ENCODE assay signal across 27 cellular contexts in genomic region chr3:24278526-24278925, GRCh38.
"Had no signal": no experiment of that assay in that cellular context is flagged by ENCODE, and none has a peak within 500 bp of the region (broad histone marks: within the 10 kb centered on the region; RNA-seq: fewer than 3 reads in every experiment).

No MANE protein-coding gene starts in this region.

- H3K9me3 ChIP-seq: left lung, lower lobe of right lung, pancreas, prostate gland, spleen, suprapubic skin, thoracic aorta, tibial artery, uterus had no signal

- H3K4me1 ChIP-seq: left lung, lower lobe of right lung, prostate gland, spleen, suprapubic skin, uterus had no signal

- H3K36me3 Mint-ChIP-seq: immature natural killer cell; naive thymus-derived CD8-positive, alpha-beta T cell; stimulated activated effector memory CD8-positive, alpha-beta T cell treated with anti-CD3 and anti-CD28 coated beads, Interleukin-12 subunit alpha, Interleukin-12 subunit beta, amount 100 ng/mL, for 72 hours had no signal

- H3K4me3 Mint-ChIP-seq: immature natural killer cell; naive thymus-derived CD8-positive, alpha-beta T cell; nephron; neural crest cell; stimulated activated effector memory CD8-positive, alpha-beta T cell treated with anti-CD3 and anti-CD28 coated beads, Interleukin-12 subunit alpha, Interleukin-12 subunit beta, amount 100 ng/mL, for 72 hours; stimulated activated naive CD8-positive, alpha-beta T cell treated with anti-CD3 and anti-CD28 coated beads, Interleukin-15, Interleukin-2, amounts not matched to agents 100 ng/mL and 50 ng/mL, for 24 hours had no signal

- H3K27ac Mint-ChIP-seq: immature natural killer cell; naive thymus-derived CD8-positive, alpha-beta T cell; nephron; stimulated activated effector memory CD8-positive, alpha-beta T cell treated with anti-CD3 and anti-CD28 coated beads, Interleukin-12 subunit alpha, Interleukin-12 subunit beta, amount 100 ng/mL, for 72 hours; stimulated activated naive CD8-positive, alpha-beta T cell treated with anti-CD3 and anti-CD28 coated beads, Interleukin-15, Interleukin-2, amounts not matched to agents 100 ng/mL and 50 ng/mL, for 24 hours had no signal

- H3K27me3 Mint-ChIP-seq: stimulated activated naive CD8-positive, alpha-beta T cell treated with anti-CD3 and anti-CD28 coated beads, Interleukin-15, Interleukin-2, amounts not matched to agents 100 ng/mL and 50 ng/mL, for 24 hours had no signal

- H3K9me3 Mint-ChIP-seq: nephron; neural crest cell; stimulated activated effector memory CD8-positive, alpha-beta T cell treated with anti-CD3 and anti-CD28 coated beads, Interleukin-12 subunit alpha, Interleukin-12 subunit beta, amount 100 ng/mL, for 72 hours; stimulated activated naive CD8-positive, alpha-beta T cell treated with anti-CD3 and anti-CD28 coated beads, Interleukin-15, Interleukin-2, amounts not matched to agents 100 ng/mL and 50 ng/mL, for 24 hours had no signal

- H3K27ac ChIP-seq: left lung, lower lobe of right lung, pancreas, prostate gland, spleen, suprapubic skin, thoracic aorta, tibial artery, uterus had no signal

- H3K4me1 Mint-ChIP-seq: immature natural killer cell; naive thymus-derived CD8-positive, alpha-beta T cell; nephron; neural crest cell; stimulated activated effector memory CD8-positive, alpha-beta T cell treated with anti-CD3 and anti-CD28 coated beads, Interleukin-12 subunit alpha, Interleukin-12 subunit beta, amount 100 ng/mL, for 72 hours had no signal

- DNase-seq: hypothalamus; immature natural killer cell; kidney; left colon; left lung; lower lobe of right lung; mammary epithelial cell; mesenchymal stem cell; naive thymus-derived CD8-positive, alpha-beta T cell; nucleus accumbens; pancreas; retina; right cardiac atrium; small intestine; spleen; stimulated activated CD4-positive, alpha-beta T cell treated with anti-CD3 and anti-CD28 coated beads, Interleukin-4, amount 100 ng/mL, for 24 hours; stimulated activated naive CD4-positive, alpha-beta T cell; tibial artery; trophoblast cell; uterus had no signal

- H3K4me3 ChIP-seq: left lung, lower lobe of right lung, pancreas, prostate gland, spleen, suprapubic skin, thoracic aorta, tibial artery, uterus had no signal

- H3K27me3 ChIP-seq: left lung, pancreas, spleen, suprapubic skin, tibial artery, uterus had no signal

- H3K36me3 ChIP-seq: left lung, lower lobe of right lung, pancreas, prostate gland, spleen, suprapubic skin, thoracic aorta, tibial artery, uterus had no signal
